ENCODE assay signal across 15 cellular contexts in genomic region chr3:120181632-120182031, GRCh38.
DNase-seq lines count a peak whose midpoint lies in the region; ATAC-seq and TF ChIP-seq lines count a peak whose summit lies in the region.
"Had no signal": no experiment of that assay in that cellular context is flagged by ENCODE, and none has a peak within 500 bp of the region (broad histone marks: within the 10 kb centered on the region; RNA-seq: fewer than 3 reads in every experiment).

No MANE protein-coding gene starts in this region.

- H3K4me3 Mint-ChIP-seq in brain (no peak overlapping the region), neural crest cell (no peak overlapping the region)
- H3K4me3 Mint-ChIP-seq: neural progenitor cell had no signal

- H3K9me3 Mint-ChIP-seq in brain (no peaks in the 10 kb centered on the region), neural crest cell (no peaks in the 10 kb centered on the region)
- H3K9me3 Mint-ChIP-seq: activated naive CD4-positive, alpha-beta T cell treated with anti-CD3 and anti-CD28 coated beads, Interleukin-2, amount 50 U/mL, for 72 hours; neural progenitor cell had no signal

- in situ Hi-C loops in GM13976 (cut with MboI; ENCODE audit: low sequenced_read_pairs, unreplicated experiment), result loop anchor here (10.0 kb wide), 1 partner anchor 287 kb away; no protein-coding TSS in a partner anchor

- TF ChIP-seq CTCF in brain (conservative IDR thresholded peaks at IDR 0.05) (no peak), neural crest cell (conservative IDR thresholded peaks at IDR 0.05) (no peak), GM13976 (IDR thresholded peaks at IDR 0.05; ENCODE audit: borderline replicate concordance, control extremely low read depth, extremely low read depth, insufficient read depth, missing control alignments) (no peak)

- H3K36me3 Mint-ChIP-seq in brain (no peaks in the 10 kb centered on the region), neural crest cell (ENCODE audit: low read depth) (no peaks in the 10 kb centered on the region)
- H3K36me3 Mint-ChIP-seq: activated naive CD4-positive, alpha-beta T cell treated with anti-CD3 and anti-CD28 coated beads, Interleukin-2, amount 50 U/mL, for 72 hours; neural progenitor cell had no signal

- H3K27ac Mint-ChIP-seq in brain (peak overlapping the region; percentile 42 to 71 (median 61)), neural crest cell (ENCODE audit: unreplicated experiment) (peak overlapping the region; percentile 23)
- H3K27ac Mint-ChIP-seq: activated naive CD4-positive, alpha-beta T cell treated with anti-CD3 and anti-CD28 coated beads, Interleukin-2, amount 50 U/mL, for 72 hours; neural progenitor cell had no signal

- peaks cover 11% of the 10 kb centered on the region for H3K27me3 Mint-ChIP-seq in brain
- no peaks in the 10 kb centered on the region for H3K27me3 Mint-ChIP-seq in neural crest cell (ENCODE audit: low read depth)

- H3K4me1 Mint-ChIP-seq in brain, result peaks cover 17% of the 10 kb centered on the region
- H3K4me1 Mint-ChIP-seq in neural crest cell, result peaks cover 15% of the 10 kb centered on the region

- ATAC-seq in GM21717 (IDR thresholded peaks at IDR 0.05; ENCODE audit: unreplicated experiment), result no peak
- ATAC-seq: activated naive CD4-positive, alpha-beta T cell treated with anti-CD3 and anti-CD28 coated beads, Interleukin-2, amount 50 U/mL, for 72 hours; right cardiac atrium; Right ventricle myocardium inferior had no signal

- DNase-seq in NCI-H2081 (lab: John Stamatoyannopoulos, UW), result peak; percentile 15 to 74
- no peak for DNase-seq in NCI-H2081 treated with DMSO at 0.1 percent for 48 hours (lab: John Stamatoyannopoulos, UW)
- peak; percentile 46 for DNase-seq in M059J (ENCODE audit: low read depth)
- DNase-seq in neural crest cell (ENCODE audit: low read depth, low spot score), result no peak
- no peak for DNase-seq in GM13976 (ENCODE audit: low spot score)
- no peak for DNase-seq in NOMO-1 (lab: John Stamatoyannopoulos, UW; ENCODE audit: unreplicated experiment in 2 of 2)
- DNase-seq: GM23248, NCI-H82, right cardiac atrium, T-helper 9 cell had no signal

Comparison
In these comparisons a context has a peak if more than half of its experiments do, and no peak if none do; other contexts are left out.
1. DNase-seq: peak in NCI-H2081 (2 of 2) and M059J (single experiment); none in NCI-H2081 treated with DMSO at 0.1 percent for 48 hours (single experiment), neural crest cell (single experiment), GM13976 (single experiment) and NOMO-1 (0 of 2).